ENCODE assay signal across 15 cellular contexts in genomic region chr2:169839954-169840746, GRCh38. TPM values are rescaled to one million over a fixed set of nuclear protein-coding genes. Genes with fewer than 3 reads are reported as not detected.
DNase-seq lines count a peak whose midpoint lies in the region; ATAC-seq and TF ChIP-seq lines count a peak whose summit lies in the region.
"Had no signal": no experiment of that assay in that cellular context is flagged by ENCODE, and none has a peak within 500 bp of the region (broad histone marks: within the 10 kb centered on the region; RNA-seq: fewer than 3 reads in every experiment).

No MANE protein-coding gene starts in this region.

- no peak for TF ChIP-seq POLR2A in gastrocnemius medialis (IDR thresholded peaks at IDR 0.05)

- H3K9me3 ChIP-seq in gastrocnemius medialis: no peaks in the 10 kb centered on the region

- ATAC-seq in gastrocnemius medialis (no peak), HG03342 (IDR thresholded peaks at IDR 0.05; ENCODE audit: unreplicated experiment) (no peak)
- ATAC-seq: T-cell had no signal

- peak overlapping the region; percentile 11 for H3K4me3 ChIP-seq in coronary artery
- H3K4me3 ChIP-seq in gastrocnemius medialis: no peak overlapping the region
- H3K4me3 ChIP-seq: GM23248 had no signal

- intact Hi-C loops in gastrocnemius medialis (cut with DNase I; ENCODE audit: low total_unique reads): no loop called here

- H3K4me1 ChIP-seq in gastrocnemius medialis: peaks cover 62 to 66% of the 10 kb centered on the region in 2 donors

- peak in 75 of 76 experiments; percentile 20 to 90 (median 72) for DNase-seq in HUDEP-2 (lab: John Stamatoyannopoulos, UW; ENCODE audit: unreplicated experiment in 76 of 76)
- no peak for DNase-seq in coronary artery (ENCODE audit: low spot score)
- peak; percentile 67 for DNase-seq in islet precursor cell
- no peak for DNase-seq in gastrocnemius medialis
- no peak for DNase-seq in Ammon's horn (ENCODE audit: low spot score)
- no peak for DNase-seq in HuH-7 (ENCODE audit: low spot score)
- no peak for DNase-seq in DMS153 treated with DMSO at 0.1 percent for 48 hours (lab: John Stamatoyannopoulos, UW; ENCODE audit: unreplicated experiment)
- DNase-seq: activated CD4-positive, alpha-beta T cell treated with anti-CD3 and anti-CD28 coated beads, Interleukin-2, amount 50 U/mL, for 48 hours; C1 segment of cervical spinal cord; GM23248; NCI-H2227 treated with DMSO at 0.1 percent for 48 hours; stimulated activated CD4-positive, alpha-beta T cell treated with anti-CD3 and anti-CD28 coated beads, Interleukin-4, amount 100 ng/mL, for 1 hour; stimulated activated naive CD4-positive, alpha-beta T cell treated with Interleukin-2 at 50 U/mL for 16 hours; T-cell had no signal

- H3K27me3 ChIP-seq in gastrocnemius medialis: no peaks in the 10 kb centered on the region

- in situ Hi-C loops in gastrocnemius medialis (cut with MboI; ENCODE audit: low sequenced_read_pairs in 4 of 4): no loop called here

- H3K27ac ChIP-seq in coronary artery (no peak overlapping the region), gastrocnemius medialis (peak overlapping the region; percentile 66 to 77 (median 72))
- H3K27ac ChIP-seq: GM23248 had no signal

- TF ChIP-seq CTCF in coronary artery (IDR thresholded peaks at IDR 0.05) (no peak), gastrocnemius medialis (IDR thresholded peaks at IDR 0.05 in 4 of 5, conservative IDR thresholded peaks at IDR 0.05 in 1 of 5) (no peak)

- H3K36me3 ChIP-seq in gastrocnemius medialis: no peaks in the 10 kb centered on the region

RNA-seq across cellular contexts. Expression of gene UBR3, which starts 12.9 kb away (rescaled TPM):
- total RNA-seq in gastrocnemius medialis: 100 to 1,000 TPM; 178 to 247 (median 187) TPM

RNA-seq across cellular contexts. Expression of gene METTL5, which starts 15.4 kb away (rescaled TPM):
- 10 to 100 TPM; 24.8 to 63.7 (median 40.9) TPM for total RNA-seq in gastrocnemius medialis

RNA-seq across cellular contexts. Expression of gene SSB, which starts 41.5 kb away (rescaled TPM):
- total RNA-seq in gastrocnemius medialis: 10 to 100 TPM; 35.5 to 36.7 (median 36.1) TPM

Comparison
In these comparisons a context has a peak if more than half of its experiments do, and no peak if none do; other contexts are left out.
1. DNase-seq: peak in HUDEP-2 (75 of 76) and islet precursor cell (single experiment); none in coronary artery (single experiment), gastrocnemius medialis (0 of 2), Ammon's horn (single experiment), HuH-7 (single experiment) and DMS153 treated with DMSO at 0.1 percent for 48 hours (single experiment).
2. H3K27ac ChIP-seq: peak in gastrocnemius medialis (4 of 4); none in coronary artery (0 of 2).